Comparison of ENCODE assay signal across 8 cellular contexts in the genomic region with DNA sequence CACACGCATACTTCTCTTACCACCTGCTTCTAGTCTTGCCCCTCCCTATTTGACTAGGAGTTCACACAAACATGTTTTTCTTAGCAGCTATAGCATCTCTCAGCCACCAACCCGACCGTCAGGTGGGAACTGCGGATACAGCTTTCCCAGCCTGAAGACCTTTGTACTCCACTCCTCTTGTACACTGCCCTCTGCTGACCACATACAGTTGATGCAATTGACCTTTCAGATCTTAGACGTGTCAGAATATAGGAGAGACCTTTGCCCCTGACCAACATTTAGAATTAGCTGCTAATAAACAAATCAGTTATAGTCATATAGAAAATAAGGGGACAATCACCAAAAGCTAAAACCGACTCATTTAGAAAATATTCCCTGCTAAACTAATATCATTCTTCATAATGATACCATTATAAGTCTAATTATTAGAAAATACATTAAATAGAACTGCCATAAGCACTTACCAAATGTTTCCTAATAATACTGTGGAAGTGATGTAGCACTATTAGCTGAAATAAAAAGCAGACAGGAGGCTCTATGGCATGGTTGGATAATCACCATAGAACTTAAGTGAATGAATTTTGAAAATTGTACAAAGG.
A peak's percentile ranks its signal among the peaks of the same experiment; 100 is the strongest.
DNase-seq lines count a peak whose midpoint lies in the region; ATAC-seq and TF ChIP-seq lines count a peak whose summit lies in the region.

No MANE protein-coding gene starts in this region.

- H3K4me1 ChIP-seq in DOHH2 (ENCODE audit: control insufficient read depth, low read length): peaks cover 3% of the 10 kb centered on the region; the same call in 1 of the 2 replicates
- H3K4me1 ChIP-seq in adipocyte (ENCODE audit: control insufficient read depth, insufficient read depth, low read length): no peaks in the 10 kb centered on the region
- no peaks in the 10 kb centered on the region for H3K4me1 ChIP-seq in iPS DF 6.9 (ENCODE audit: control insufficient read depth, insufficient read depth, low read length)
- H3K4me1 ChIP-seq in thoracic aorta (ENCODE audit: control insufficient read depth in 1 of 2, low read depth in 2 of 2): no peaks in the 10 kb centered on the region
- H3K4me1 ChIP-seq in effector memory CD4-positive, alpha-beta T cell (ENCODE audit: control insufficient read depth, insufficient read depth, low read length, poor library complexity, severe bottlenecking): no peaks in the 10 kb centered on the region

- peak; percentile 72 for ATAC-seq in GM19455 (IDR thresholded peaks at IDR 0.05; ENCODE audit: unreplicated experiment)
- peak; percentile 87 for ATAC-seq in HG03342 (IDR thresholded peaks at IDR 0.05; ENCODE audit: unreplicated experiment)
- no peak for ATAC-seq in thoracic aorta (ENCODE audit: insufficient number of reproducible peaks, low FRiP score, low read depth)

- H3K79me2 ChIP-seq in DOHH2 (ENCODE audit: control insufficient read depth, low read length): no peaks in the 10 kb centered on the region

- WGBS in iPS DF 6.9 (ENCODE audit: insufficient coverage, insufficient read length): no CpG with 5 or more reads among the region's 6 CpGs

- TF ChIP-seq CTCF in DOHH2 (IDR thresholded peaks at IDR 0.05; ENCODE audit: low read depth, low read length, poor library complexity, severe bottlenecking) (peak; percentile 78), thoracic aorta (IDR thresholded peaks at IDR 0.05) (peak; percentile 6)

- H3K27ac ChIP-seq in DOHH2 (ENCODE audit: low read depth, low read length) (no peak overlapping the region), iPS DF 6.9 (ENCODE audit: low read length) (no peak overlapping the region), thoracic aorta (no peak overlapping the region)
- no peak overlapping the region for H3K27ac ChIP-seq in effector memory CD4-positive, alpha-beta T cell (ENCODE audit: insufficient read depth, low read length, poor library complexity, severe bottlenecking)

- H3K4me3 ChIP-seq in DOHH2 (ENCODE audit: low read length): no peak overlapping the region
- no peak overlapping the region for H3K4me3 ChIP-seq in adipocyte (ENCODE audit: low read length)
- no peak overlapping the region for H3K4me3 ChIP-seq in iPS DF 6.9 (ENCODE audit: low read length)
- H3K4me3 ChIP-seq in thoracic aorta: no peak overlapping the region
- H3K4me3 ChIP-seq in effector memory CD4-positive, alpha-beta T cell (ENCODE audit: insufficient read depth, low read depth, low read length, poor library complexity, severe bottlenecking): no peak overlapping the region

- H4K20me1 ChIP-seq in DOHH2 (ENCODE audit: control insufficient read depth, insufficient read depth, low read depth, low read length): no peaks in the 10 kb centered on the region

- peak; percentile 52 for DNase-seq in NCI-H2196 (lab: John Stamatoyannopoulos, UW; ENCODE audit: unreplicated experiment)
- DNase-seq in adipocyte (ENCODE audit: low read depth): peak; percentile 75
- DNase-seq in iPS DF 6.9 (ENCODE audit: low read depth, low spot score): peak; percentile 75
- DNase-seq in thoracic aorta (ENCODE audit: low spot score): no peak
- no peak for DNase-seq in effector memory CD4-positive, alpha-beta T cell

- H3K9me3 ChIP-seq in DOHH2 (ENCODE audit: control insufficient read depth, insufficient read depth, low read length) (no peaks in the 10 kb centered on the region), adipocyte (ENCODE audit: control insufficient read depth, low read length) (no peaks in the 10 kb centered on the region), iPS DF 6.9 (ENCODE audit: control insufficient read depth, insufficient read depth, low read length) (no peaks in the 10 kb centered on the region), thoracic aorta (no peaks in the 10 kb centered on the region)
- H3K9me3 ChIP-seq in effector memory CD4-positive, alpha-beta T cell (ENCODE audit: control insufficient read depth, low read length): no peaks in the 10 kb centered on the region

- H3K4me2 ChIP-seq in DOHH2 (ENCODE audit: low read length): no peak overlapping the region

- H3F3A ChIP-seq in DOHH2 (ENCODE audit: control insufficient read depth, insufficient read depth): no peaks in the 10 kb centered on the region

- H3K36me3 ChIP-seq in DOHH2 (ENCODE audit: control insufficient read depth, low read length): no peaks in the 10 kb centered on the region
- H3K36me3 ChIP-seq in adipocyte (ENCODE audit: control insufficient read depth, insufficient read depth, low read length, severe bottlenecking): no peaks in the 10 kb centered on the region
- H3K36me3 ChIP-seq in iPS DF 6.9 (ENCODE audit: control insufficient read depth, insufficient read depth, low read length): no peaks in the 10 kb centered on the region
- no peaks in the 10 kb centered on the region for H3K36me3 ChIP-seq in thoracic aorta
- H3K36me3 ChIP-seq in effector memory CD4-positive, alpha-beta T cell (ENCODE audit: control insufficient read depth, insufficient read depth, low read length): no peaks in the 10 kb centered on the region

- no peaks in the 10 kb centered on the region for H3K9me2 ChIP-seq in DOHH2 (replicated peaks; ENCODE audit: control insufficient read depth, low read length)

- H3K27me3 ChIP-seq in DOHH2 (ENCODE audit: control insufficient read depth, low read length) (no peaks in the 10 kb centered on the region), adipocyte (replicated peaks; ENCODE audit: control insufficient read depth, insufficient read depth, low read length) (no peaks in the 10 kb centered on the region), iPS DF 6.9 (ENCODE audit: control insufficient read depth, insufficient read depth, low read length) (no peaks in the 10 kb centered on the region), thoracic aorta (replicated peaks; ENCODE audit: insufficient read depth) (no peaks in the 10 kb centered on the region)
- no peaks in the 10 kb centered on the region for H3K27me3 ChIP-seq in effector memory CD4-positive, alpha-beta T cell (replicated peaks; ENCODE audit: control insufficient read depth, insufficient read depth, low read length, poor library complexity, severe bottlenecking)

- H3K9ac ChIP-seq in adipocyte (ENCODE audit: low read length): no peak overlapping the region

Comparison
In these comparisons a context has a peak if more than half of its experiments do, and no peak if none do; other contexts are left out.
1. DNase-seq: peak in NCI-H2196 (single experiment), adipocyte (single experiment) and iPS DF 6.9 (single experiment); none in thoracic aorta (single experiment) and effector memory CD4-positive, alpha-beta T cell (0 of 3).